Comparison of ENCODE assay signal across 24 cellular contexts in genomic region chr5:148569948-148570347, GRCh38.
A peak's percentile ranks its signal among the peaks of the same experiment; 100 is the strongest.
DNase-seq lines count a peak whose midpoint lies in the region; ATAC-seq, FAIRE-seq and TF ChIP-seq lines count a peak whose summit lies in the region.
"Had no signal": no experiment of that assay in that cellular context is flagged by ENCODE, and none has a peak within 500 bp of the region (broad histone marks: within the 10 kb centered on the region; RNA-seq: fewer than 3 reads in every experiment).

No MANE protein-coding gene starts in this region.

- peak; percentile 2 for DNase-seq in DMS53 treated with DMSO at 0.1 percent for 48 hours (lab: John Stamatoyannopoulos, UW; ENCODE audit: unreplicated experiment)
- peak; percentile 44 for DNase-seq in MG63
- DNase-seq in K562 (ENCODE audit: extremely low read depth in 1 of 4, low spot score in 3 of 4), result no peak
- DNase-seq in mucosa of gallbladder (ENCODE audit: low spot score), result peak; percentile 44
- DNase-seq in left lobe of liver (ENCODE audit: low spot score), result no peak
- no peak for DNase-seq in ureter (ENCODE audit: low spot score)
- DNase-seq: activated B cell treated with CpG ODN at 0.5 μM for 24 hours; activated CD4-positive, alpha-beta T cell treated with anti-CD3 and anti-CD28 coated beads, Interleukin-2, amount 50 U/mL, for 1 hour; activated naive CD4-positive, alpha-beta T cell; activated T-cell treated with anti-CD3 and anti-CD28 coated beads, Interleukin-2, amount 50 U/mL, for 4 hours; C1 segment of cervical spinal cord; Caco-2; heart left ventricle; KG1; kidney glomerular epithelial cell; NCI-H187; NCI-H226; NCI-H774; SIG-M5; stimulated activated naive CD4-positive, alpha-beta T cell; SW 1271; T-helper 9 cell had no signal

- H3K27me3 ChIP-seq in MG63, result peaks cover 48% of the 10 kb centered on the region
- H3K27me3 ChIP-seq in K562 (ENCODE audit: control insufficient read depth in 2 of 2, insufficient read depth in 2 of 2, low read length in 2 of 2), result no peaks in the 10 kb centered on the region

- intact Hi-C loops in K562 (cut with micrococcal nuclease), result loop anchor here (10.0 kb wide), 1 partner anchor 115 kb away; no protein-coding TSS in a partner anchor

- TF ChIP-seq CTCF in K562 (IDR thresholded peaks at IDR 0.05 in 2 of 3, conservative IDR thresholded peaks at IDR 0.05 in 1 of 3; ENCODE audit: insufficient read depth in 2 of 3, low read depth in 1 of 3, low read length in 3 of 3), result no peak

- ATAC-seq in K562 (0 out of 3 replicates have a peak, but pooled peaks have one; percentile 7), GM18861 (IDR thresholded peaks at IDR 0.05; ENCODE audit: unreplicated experiment) (no peak), left lobe of liver (no peak)
- ATAC-seq: activated T-cell treated with anti-CD3 and anti-CD28 coated beads, Interleukin-2, amount 50 U/mL, for 4 hours; heart left ventricle had no signal

- POLR2A ChIA-PET in K562 (lab: Yijun Ruan, JAX), result interaction anchor here (0.8 kb wide), 1 partner anchor 9 kb away, joined by 3 read pairs; no protein-coding TSS in a partner anchor

- H4K20me1 ChIP-seq in K562 (replicated peaks; ENCODE audit: control insufficient read depth, insufficient read depth, low read length), result no peaks in the 10 kb centered on the region

- FAIRE-seq in K562 (lab: Jason Lieb, UNC), result no peak
- FAIRE-seq: urothelium cell line had no signal

- TF ChIP-seq POLR2A in K562 (conservative IDR thresholded peaks at IDR 0.05), result no peak

- no peak for TF ChIP-seq EP300 in K562 (IDR thresholded peaks at IDR 0.05; ENCODE audit: low read length)

- H2AFZ ChIP-seq in K562 (ENCODE audit: low read depth, low read length), result peak overlapping the region; percentile 79

- no TSS peak for BruUV-seq in K562 (replicated peaks; lab: Mats Ljungman, UMichigan)

- H3K9me3 ChIP-seq in MG63, result no peaks in the 10 kb centered on the region; the same call in 1 of the 2 replicates
- no peaks in the 10 kb centered on the region for H3K9me3 ChIP-seq in K562 (replicated peaks; ENCODE audit: control insufficient read depth, insufficient read depth, low read depth, low read length)
- H3K9me3 ChIP-seq: Caco-2, heart left ventricle had no signal

- no peak overlapping the region for H3K27ac ChIP-seq in K562 (ENCODE audit: extremely low read depth, low read depth, low read length)
- H3K27ac ChIP-seq: heart left ventricle had no signal

- H3K9me1 ChIP-seq in K562 (ENCODE audit: control insufficient read depth, insufficient read depth, low read length), result no peaks in the 10 kb centered on the region

- in situ Hi-C loops in K562 (cut with MboI), result no loop called here

- no peak overlapping the region; the same call in 1 of the 2 replicates for H3K4me2 ChIP-seq in K562 (ENCODE audit: insufficient read depth, low read length)

- H3K36me3 ChIP-seq in MG63 (no peaks in the 10 kb centered on the region), K562 (ENCODE audit: control insufficient read depth, insufficient read depth, low read length) (no peaks in the 10 kb centered on the region)
- H3K36me3 ChIP-seq: heart left ventricle had no signal

- H3K4me3 ChIP-seq in MG63 (no peak overlapping the region), K562 (no peak overlapping the region)
- H3K4me3 ChIP-seq: heart left ventricle had no signal

- no peak for TF ChIP-seq RAD21 in K562 (CRISPR knock-in tag; conservative IDR thresholded peaks at IDR 0.05 in 1 of 2, IDR thresholded peaks at IDR 0.05 in 1 of 2)

- no peaks in the 10 kb centered on the region for H3K79me2 ChIP-seq in K562 (ENCODE audit: control insufficient read depth, insufficient read depth, low read length)

- H3K4me1 ChIP-seq in K562 (replicated peaks in 1 of 2; ENCODE audit: control insufficient read depth in 2 of 2, insufficient read depth in 2 of 2, low read length in 2 of 2), result peaks cover 0 to 19% of the 10 kb centered on the region in 2 experiments; a peak in 2 of 5 replicates
- H3K4me1 ChIP-seq: Caco-2 had no signal

- CTCF ChIA-PET in K562 (lab: Yijun Ruan, JAX; ENCODE audit: low intra/inter-chr PET ratio), result no interaction called here

- H3K9ac ChIP-seq in K562 (ENCODE audit: insufficient read depth in 1 of 2, low read depth in 2 of 2, low read length in 2 of 2), result no peak overlapping the region

TF ChIP-seq in K562, 482 proteins besides CTCF, POLR2A, EP300 and RAD21:
- TF ChIP-seq PHTF2 (CRISPR knock-in tag; IDR thresholded peaks at IDR 0.05) (no peak), PHB (CRISPR knock-in tag; IDR thresholded peaks at IDR 0.05) (no peak), HLTF (IDR thresholded peaks at IDR 0.05) (no peak), MAX (CRISPR knock-in tag; IDR thresholded peaks at IDR 0.05) (no peak), CSDE1 (IDR thresholded peaks at IDR 0.05) (no peak), ZNF717 (CRISPR knock-in tag; IDR thresholded peaks at IDR 0.05) (no peak), TSC22D4 (tag; IDR thresholded peaks at IDR 0.05) (no peak), BRD4 (IDR thresholded peaks at IDR 0.05) (no peak), SMAD4 (CRISPR knock-in tag; conservative IDR thresholded peaks at IDR 0.05) (no peak), SREBF2 (CRISPR knock-in tag; IDR thresholded peaks at IDR 0.05) (no peak), ZNF408 (CRISPR knock-in tag; IDR thresholded peaks at IDR 0.05; ENCODE audit: low read depth) (no peak), TEAD2 (tag; IDR thresholded peaks at IDR 0.05) (no peak), MYBL2 (IDR thresholded peaks at IDR 0.05; ENCODE audit: low read depth) (no peak), MYBL2 (CRISPR knock-in tag; IDR thresholded peaks at IDR 0.05; ENCODE audit: borderline replicate concordance) (no peak), FOSL1 (tag; conservative IDR thresholded peaks at IDR 0.05) (no peak), CBX5 (IDR thresholded peaks at IDR 0.05; ENCODE audit: borderline replicate concordance, low read depth) (no peak), PHF8 (IDR thresholded peaks at IDR 0.05; ENCODE audit: borderline replicate concordance, low read length) (no peak)
- TF ChIP-seq, protein P1, sequence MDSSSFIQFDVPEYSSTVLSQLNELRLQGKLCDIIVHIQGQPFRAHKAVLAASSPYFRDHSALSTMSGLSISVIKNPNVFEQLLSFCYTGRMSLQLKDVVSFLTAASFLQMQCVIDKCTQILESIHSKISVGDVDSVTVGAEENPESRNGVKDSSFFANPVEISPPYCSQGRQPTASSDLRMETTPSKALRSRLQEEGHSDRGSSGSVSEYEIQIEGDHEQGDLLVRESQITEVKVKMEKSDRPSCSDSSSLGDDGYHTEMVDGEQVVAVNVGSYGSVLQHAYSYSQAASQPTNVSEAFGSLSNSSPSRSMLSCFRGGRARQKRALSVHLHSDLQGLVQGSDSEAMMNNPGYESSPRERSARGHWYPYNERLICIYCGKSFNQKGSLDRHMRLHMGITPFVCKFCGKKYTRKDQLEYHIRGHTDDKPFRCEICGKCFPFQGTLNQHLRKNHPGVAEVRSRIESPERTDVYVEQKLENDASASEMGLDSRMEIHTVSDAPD (CRISPR knock-in tag; IDR thresholded peaks at IDR 0.05), result no peak

Comparison
In these comparisons a context has a peak if more than half of its experiments do, and no peak if none do; other contexts are left out.
1. DNase-seq: peak in DMS53 treated with DMSO at 0.1 percent for 48 hours (single experiment), MG63 (single experiment) and mucosa of gallbladder (single experiment); none in K562 (0 of 4), left lobe of liver (single experiment) and ureter (single experiment).